Comparison of ENCODE assay signal across 8 cellular contexts in genomic region chr19:2270157-2270571, GRCh38. TPM values are rescaled to one million over a fixed set of nuclear protein-coding genes. Genes with fewer than 3 reads are reported as not detected.
DNase-seq lines count a peak whose midpoint lies in the region; ATAC-seq and TF ChIP-seq lines count a peak whose summit lies in the region.

No MANE protein-coding gene starts in this region.

- WGBS in heart right ventricle, 2 donors: 1% methylated on average over 45 to 51 of the region's 51 CpGs

- peaks cover 38% of the 10 kb centered on the region for H3K36me3 Mint-ChIP-seq in activated CD4-positive, alpha-beta T cell treated with anti-CD3 and anti-CD28 coated beads for 36 hours (ENCODE audit: low read depth)
- peaks cover 11% of the 10 kb centered on the region for H3K36me3 Mint-ChIP-seq in activated naive CD4-positive, alpha-beta T cell treated with anti-CD3 and anti-CD28 coated beads, Interleukin-2, amount 50 U/mL, for 24 hours

- H3K27ac Mint-ChIP-seq in activated CD4-positive, alpha-beta T cell treated with anti-CD3 and anti-CD28 coated beads for 36 hours: peak overlapping the region; percentile 88
- H3K27ac Mint-ChIP-seq in activated naive CD4-positive, alpha-beta T cell treated with anti-CD3 and anti-CD28 coated beads, Interleukin-2, amount 50 U/mL, for 24 hours: peak overlapping the region; percentile 83

- H3K36me3 ChIP-seq in heart right ventricle: peaks cover 0 to 33% (median 14%) of the 10 kb centered on the region in 9 donors
- H3K36me3 ChIP-seq in gastrocnemius medialis: peaks cover 0 to 19% of the 10 kb centered on the region in 2 donors

- peak overlapping the region; percentile 94 to 100 (median 99) for H3K27ac ChIP-seq in heart right ventricle
- peak overlapping the region; percentile 99 to 100 (median 100) for H3K27ac ChIP-seq in gastrocnemius medialis

- no peak for TF ChIP-seq POLR2A in gastrocnemius medialis (IDR thresholded peaks at IDR 0.05)

- H3K4me3 ChIP-seq in heart right ventricle (peak overlapping the region; percentile 89 to 100 (median 100)), gastrocnemius medialis (peak overlapping the region; percentile 88 to 100 (median 98))

- POLR2A ChIA-PET in activated CD4-positive, alpha-beta T cell treated with anti-CD3 and anti-CD28 coated beads for 36 hours (lab: Charles Lee): interaction anchor here (0.6 to 1.1 kb wide), 2 partner anchors 17 to 19 kb away, joined by 3 read pairs; no protein-coding TSS in a partner anchor

- peak; percentile 53 for DNase-seq in activated CD4-positive, alpha-beta T cell treated with anti-CD3 and anti-CD28 coated beads for 36 hours
- no peak for DNase-seq in activated CD4-positive, alpha-beta T cell treated with anti-CD3 and anti-CD28 coated beads, Interleukin-2, amount 50 U/mL, for 4 hours
- peak; percentile 51 to 61 for DNase-seq in heart right ventricle
- no peak for DNase-seq in gastrocnemius medialis
- DNase-seq in KBM-7: no peak

- in situ Hi-C loops in gastrocnemius medialis (cut with MboI; ENCODE audit: low sequenced_read_pairs in 4 of 4) (no loop called here), KBM-7 (cut with MboI; ENCODE audit: low pct_unique_long_range_greater_than_20kb, low sequenced_read_pairs) (no loop called here)

- H3K9me3 ChIP-seq in heart right ventricle (no peaks in the 10 kb centered on the region), gastrocnemius medialis (no peaks in the 10 kb centered on the region)

- no peaks in the 10 kb centered on the region for H3K9me3 Mint-ChIP-seq in activated CD4-positive, alpha-beta T cell treated with anti-CD3 and anti-CD28 coated beads for 36 hours (ENCODE audit: low read depth)
- H3K9me3 Mint-ChIP-seq in activated naive CD4-positive, alpha-beta T cell treated with anti-CD3 and anti-CD28 coated beads, Interleukin-2, amount 50 U/mL, for 24 hours: no peaks in the 10 kb centered on the region

- H3K4me3 Mint-ChIP-seq in activated CD4-positive, alpha-beta T cell treated with anti-CD3 and anti-CD28 coated beads for 36 hours: peak overlapping the region; percentile 89
- peak overlapping the region; percentile 89 for H3K4me3 Mint-ChIP-seq in activated naive CD4-positive, alpha-beta T cell treated with anti-CD3 and anti-CD28 coated beads, Interleukin-2, amount 50 U/mL, for 24 hours

- CTCF ChIA-PET in activated CD4-positive, alpha-beta T cell treated with anti-CD3 and anti-CD28 coated beads for 36 hours (lab: Charles Lee): interaction anchor here (0.7 kb wide), 1 partner anchor 12 kb away, joined by 3 read pairs; no protein-coding TSS in a partner anchor

- H3K27me3 ChIP-seq in heart right ventricle: no peaks in the 10 kb centered on the region
- no peaks in the 10 kb centered on the region for H3K27me3 ChIP-seq in gastrocnemius medialis

- H3K4me1 ChIP-seq in heart right ventricle (peaks cover 16 to 78% (median 48%) of the 10 kb centered on the region in 9 donors), gastrocnemius medialis (peaks cover 38 to 45% of the 10 kb centered on the region in 2 donors)

- TF ChIP-seq CTCF in heart right ventricle (IDR thresholded peaks at IDR 0.05): no peak
- no peak for TF ChIP-seq CTCF in gastrocnemius medialis (IDR thresholded peaks at IDR 0.05 in 4 of 5, conservative IDR thresholded peaks at IDR 0.05 in 1 of 5)

- no peaks in the 10 kb centered on the region for H3K27me3 Mint-ChIP-seq in activated CD4-positive, alpha-beta T cell treated with anti-CD3 and anti-CD28 coated beads for 36 hours
- no peaks in the 10 kb centered on the region for H3K27me3 Mint-ChIP-seq in activated naive CD4-positive, alpha-beta T cell treated with anti-CD3 and anti-CD28 coated beads, Interleukin-2, amount 50 U/mL, for 24 hours

- peaks cover 41% of the 10 kb centered on the region for H3K4me1 Mint-ChIP-seq in activated CD4-positive, alpha-beta T cell treated with anti-CD3 and anti-CD28 coated beads for 36 hours
- H3K4me1 Mint-ChIP-seq in activated naive CD4-positive, alpha-beta T cell treated with anti-CD3 and anti-CD28 coated beads, Interleukin-2, amount 50 U/mL, for 24 hours: peaks cover 34% of the 10 kb centered on the region

- intact Hi-C loops in activated CD4-positive, alpha-beta T cell treated with anti-CD3 and anti-CD28 coated beads for 36 hours (cut with DNase I, micrococcal nuclease): loop anchor here (5.0 to 10.0 kb wide), 2 partner anchors 125 to 352 kb away; no protein-coding TSS in a partner anchor
- intact Hi-C loops in heart right ventricle (cut with DNase I) (loop anchor here in 9 of 10 donors (2.0 to 10.0 kb wide), 8 partner anchors 33 to 125 kb away; partner anchors contain the start of genes PLEKHJ1 (in 3 of the 9), SF3A2 (in 3 of the 9) and AP3D1 (in 2 of the 9)), gastrocnemius medialis (cut with DNase I; ENCODE audit: low total_unique reads) (loop anchor here (2.0 to 5.0 kb wide), 3 partner anchors 57 to 122 kb away; partner anchors contain the start of genes LSM7 and SPPL2B)

- no peak for ATAC-seq in activated CD4-positive, alpha-beta T cell treated with anti-CD3 and anti-CD28 coated beads for 36 hours
- peak in 4 of 8 donors; percentile 6 to 13 (median 10) for ATAC-seq in heart right ventricle
- ATAC-seq in gastrocnemius medialis: no peak
- no peak for ATAC-seq in HG03378 (IDR thresholded peaks at IDR 0.05; ENCODE audit: unreplicated experiment)
- no peak for ATAC-seq in HG03469 (IDR thresholded peaks at IDR 0.05; ENCODE audit: unreplicated experiment)

RNA-seq across cellular contexts. Expression of gene PEAK3, which starts 11.8 kb away (rescaled TPM):
- total RNA-seq in activated CD4-positive, alpha-beta T cell treated with anti-CD3 and anti-CD28 coated beads for 36 hours: not detected
- total RNA-seq in heart right ventricle (1 to 10 TPM in 1 of 10 donors, under 1 TPM in 9; 0.11 to 1.1 (median 0.22) TPM), gastrocnemius medialis (under 1 TPM in 1 of 4 donors, not detected in 3; 0.11 TPM)
- polyA plus RNA-seq in heart right ventricle: under 1 TPM; 0.13 to 0.22 TPM

RNA-seq across cellular contexts. Expression of gene JSRP1, which starts 13.9 kb away (rescaled TPM):
- total RNA-seq in activated CD4-positive, alpha-beta T cell treated with anti-CD3 and anti-CD28 coated beads for 36 hours: under 1 TPM; 0.39 to 0.75 TPM
- total RNA-seq in heart right ventricle: under 1 TPM in 3 of 10 donors, not detected in 7; 0.31 to 0.72 (median 0.45) TPM
- polyA plus RNA-seq in heart right ventricle: under 1 TPM in 1 of 2 donors, not detected in 1; 0.29 TPM
- 100 to 1,000 TPM; 152 to 383 (median 303) TPM for total RNA-seq in gastrocnemius medialis

RNA-seq across cellular contexts. Expression of gene AMH, which starts 21.0 kb away (rescaled TPM):
- 1 to 10 TPM; 1.9 to 2.7 TPM for total RNA-seq in activated CD4-positive, alpha-beta T cell treated with anti-CD3 and anti-CD28 coated beads for 36 hours
- total RNA-seq in heart right ventricle (under 1 TPM; 0.15 to 0.70 (median 0.41) TPM), gastrocnemius medialis (1 to 10 TPM in 2 of 4 donors, under 1 TPM in 2; 0.80 to 3.9 (median 1.2) TPM)
- polyA plus RNA-seq in heart right ventricle: 1 to 10 TPM in 1 of 2 donors, under 1 TPM in 1; 0.30 to 1.0 TPM

RNA-seq across cellular contexts. Expression of gene SF3A2, which starts 33.5 kb away (rescaled TPM):
- 100 to 1,000 TPM; 146 to 192 TPM for total RNA-seq in activated CD4-positive, alpha-beta T cell treated with anti-CD3 and anti-CD28 coated beads for 36 hours
- 10 to 100 TPM; 24.6 to 45.2 (median 30.4) TPM for total RNA-seq in heart right ventricle
- 10 to 100 TPM; 25.8 to 47.3 TPM for polyA plus RNA-seq in heart right ventricle
- total RNA-seq in gastrocnemius medialis: 10 to 100 TPM; 23.9 to 29.2 (median 26.5) TPM

RNA-seq across cellular contexts. Expression of gene PLEKHJ1, which starts 34.0 kb away (rescaled TPM):
- 10 to 100 TPM; 38.4 to 61.8 TPM for total RNA-seq in activated CD4-positive, alpha-beta T cell treated with anti-CD3 and anti-CD28 coated beads for 36 hours
- total RNA-seq in heart right ventricle (10 to 100 TPM; 40.0 to 76.5 (median 45.0) TPM), gastrocnemius medialis (10 to 100 TPM; 50.1 to 72.4 (median 61.6) TPM)
- 100 to 1,000 TPM in 1 of 2 donors, 10 to 100 TPM in 1; 83.6 to 103 TPM for polyA plus RNA-seq in heart right ventricle

Comparison
In these comparisons a context has a peak if more than half of its experiments do, and no peak if none do; other contexts are left out.
1. DNase-seq: peak in activated CD4-positive, alpha-beta T cell treated with anti-CD3 and anti-CD28 coated beads for 36 hours (single experiment) and heart right ventricle (2 of 2); none in activated CD4-positive, alpha-beta T cell treated with anti-CD3 and anti-CD28 coated beads, Interleukin-2, amount 50 U/mL, for 4 hours (0 of 2), gastrocnemius medialis (0 of 2) and KBM-7 (single experiment).
2. RNA of gene JSRP1, which starts 13.9 kb away (total RNA-seq): 152 to 383 TPM in gastrocnemius medialis; 0.39 to 0.75 TPM in activated CD4-positive, alpha-beta T cell treated with anti-CD3 and anti-CD28 coated beads for 36 hours and 0.31 to 0.72 TPM in heart right ventricle; every median in the first group is over 10 times any median in the second.